In genomic region chr10:112952282-112952991, GRCh38 we compare ENCODE assay signal across 8 cellular contexts. TPM values are rescaled to one million over a fixed set of nuclear protein-coding genes. Genes with fewer than 3 reads are reported as not detected.
DNase-seq lines count a peak whose midpoint lies in the region; ATAC-seq and TF ChIP-seq lines count a peak whose summit lies in the region.

No MANE protein-coding gene starts in this region.

- H3K36me3 Mint-ChIP-seq in activated T-cell treated with anti-CD3 and anti-CD28 coated beads, Interleukin-2, amount 50 U/mL, for 72 hours (ENCODE audit: insufficient read depth in 2 of 2): peaks cover 2 to 4% of the 10 kb centered on the region in 2 donors

- TF ChIP-seq CTCF in heart right ventricle (IDR thresholded peaks at IDR 0.05) (no peak), retinal pigment epithelial cell (conservative IDR thresholded peaks at IDR 0.05; ENCODE audit: low read depth, low read length) (no peak)

- intact Hi-C loops in heart right ventricle (cut with DNase I): loop anchor here in 8 of 10 donors (5.0 to 10.0 kb wide), 13 partner anchors 50 to 475 kb away; no protein-coding TSS in a partner anchor

- 2 to 8% methylated on average over 52 of the region's 52 CpGs for WGBS in heart right ventricle, 2 donors

- H3K36me3 ChIP-seq in heart right ventricle (no peaks in the 10 kb centered on the region), Karpas-422 (ENCODE audit: insufficient read depth, low read length) (no peaks in the 10 kb centered on the region)

- peaks cover 9 to 59% (median 42%) of the 10 kb centered on the region in 9 donors for H3K4me1 ChIP-seq in heart right ventricle
- H3K4me1 ChIP-seq in Karpas-422 (ENCODE audit: low read length): peaks cover 3% of the 10 kb centered on the region

- peak; percentile 61 for DNase-seq in HK-2 (ENCODE audit: unreplicated experiment)
- peak in 1 of 2 donors; percentile 16 for DNase-seq in activated T-cell treated with anti-CD3 and anti-CD28 coated beads, Interleukin-2, amount 50 U/mL, for 72 hours
- DNase-seq in heart right ventricle: peak in 1 of 2 donors; percentile 26
- DNase-seq in retinal pigment epithelial cell (ENCODE audit: low read depth): no peak
- no peak for DNase-seq in Karpas-422
- no peak for DNase-seq in cortex of kidney (lab: John Stamatoyannopoulos, UW)
- no peak for DNase-seq in NCI-H1092 (lab: John Stamatoyannopoulos, UW)
- no peak for DNase-seq in activated CD4-positive, CD25-positive, alpha-beta regulatory T cell treated with anti-CD3 and anti-CD28 coated beads, Interleukin-2, amount 50 U/mL, for 72 hours

- no peaks in the 10 kb centered on the region for H3K79me2 ChIP-seq in Karpas-422 (ENCODE audit: low read length)

- H3K27me3 ChIP-seq in heart right ventricle: peaks cover 0 to 26% (median 0%) of the 10 kb centered on the region in 7 donors
- no peaks in the 10 kb centered on the region for H3K27me3 ChIP-seq in Karpas-422 (ENCODE audit: low read length)

- no peak overlapping the region for H3K27ac Mint-ChIP-seq in activated T-cell treated with anti-CD3 and anti-CD28 coated beads, Interleukin-2, amount 50 U/mL, for 72 hours

- no peaks in the 10 kb centered on the region for H3K9me2 ChIP-seq in Karpas-422 (replicated peaks; ENCODE audit: insufficient read depth, low read length)

- H3K4me2 ChIP-seq in Karpas-422 (ENCODE audit: low read depth, low read length, poor library complexity, severe bottlenecking): no peak overlapping the region

- H3K9me3 Mint-ChIP-seq in activated T-cell treated with anti-CD3 and anti-CD28 coated beads, Interleukin-2, amount 50 U/mL, for 72 hours: no peaks in the 10 kb centered on the region

- no peaks in the 10 kb centered on the region for H4K20me1 ChIP-seq in Karpas-422 (ENCODE audit: insufficient read depth, low read depth, low read length)

- H3K9me3 ChIP-seq in heart right ventricle: no peaks in the 10 kb centered on the region
- H3K9me3 ChIP-seq in Karpas-422 (ENCODE audit: low read length): no peaks in the 10 kb centered on the region

- H3K4me1 Mint-ChIP-seq in activated T-cell treated with anti-CD3 and anti-CD28 coated beads, Interleukin-2, amount 50 U/mL, for 72 hours (ENCODE audit: low read depth): peaks cover 36% of the 10 kb centered on the region

- H3K27ac ChIP-seq in heart right ventricle: peak overlapping the region; percentile 84 to 97 (median 90)
- H3K27ac ChIP-seq in Karpas-422 (ENCODE audit: low read length): no peak overlapping the region

- no peak overlapping the region for H2AFZ ChIP-seq in Karpas-422 (ENCODE audit: low read length)

- peak; percentile 51 to 53 for ATAC-seq in activated T-cell treated with anti-CD3 and anti-CD28 coated beads, Interleukin-2, amount 50 U/mL, for 72 hours (replicated peaks in 1 of 2)
- ATAC-seq in heart right ventricle: peak in 4 of 8 donors; percentile 19 to 70 (median 21)

- no peak overlapping the region for H3K9ac ChIP-seq in Karpas-422 (ENCODE audit: low read length)

- peaks cover 81% of the 10 kb centered on the region for H3K27me3 Mint-ChIP-seq in activated T-cell treated with anti-CD3 and anti-CD28 coated beads, Interleukin-2, amount 50 U/mL, for 72 hours (ENCODE audit: low read depth)

- H3K4me3 ChIP-seq in heart right ventricle: peak overlapping the region; percentile 62 to 90 (median 74)
- H3K4me3 ChIP-seq in retinal pigment epithelial cell (ENCODE audit: low read length): peak overlapping the region; percentile 92
- H3K4me3 ChIP-seq in Karpas-422 (ENCODE audit: low read length): no peak overlapping the region

- peak overlapping the region; percentile 93 to 98 for H3K4me3 Mint-ChIP-seq in activated T-cell treated with anti-CD3 and anti-CD28 coated beads, Interleukin-2, amount 50 U/mL, for 72 hours

RNA-seq across cellular contexts. Expression of gene TCF7L2, which starts 2.4 kb away (rescaled TPM):
- 1 to 10 TPM; 3.2 to 6.1 TPM for total RNA-seq in activated T-cell treated with anti-CD3 and anti-CD28 coated beads, Interleukin-2, amount 50 U/mL, for 72 hours
- total RNA-seq in heart right ventricle: 10 to 100 TPM in 9 of 10 donors, 1 to 10 TPM in 1; 9.9 to 15.8 (median 12.0) TPM
- 10 to 100 TPM in 1 of 2 donors, 1 to 10 TPM in 1; 3.6 to 11.9 TPM for polyA plus RNA-seq in heart right ventricle
- 0.07 TPM in 1 of 2 replicates, not detected in the other for total RNA-seq in Karpas-422 (2014; rRNA removed; shearing (Covaris generic); ENCODE audit: low replicate concordance)
